ENCODE assay signal across 21 cellular contexts in genomic region chr1:38117444-38117887, GRCh38.
DNase-seq lines count a peak whose midpoint lies in the region; ATAC-seq and TF ChIP-seq lines count a peak whose summit lies in the region.
"Had no signal": no experiment of that assay in that cellular context is flagged by ENCODE, and none has a peak within 500 bp of the region (broad histone marks: within the 10 kb centered on the region; RNA-seq: fewer than 3 reads in every experiment).

No MANE protein-coding gene starts in this region.

- no peak overlapping the region for H4K91ac ChIP-seq in H9 (ENCODE audit: insufficient read length, low read depth, low read length)

- no peak overlapping the region for H2BK12ac ChIP-seq in H9 (ENCODE audit: insufficient read length, low read depth, low read length)

- no peak overlapping the region for H2BK5ac ChIP-seq in H9 (ENCODE audit: insufficient read length, low read length)

- H3K36me3 ChIP-seq in esophagus squamous epithelium = no peaks in the 10 kb centered on the region
- H3K36me3 ChIP-seq in prostate gland = no peaks in the 10 kb centered on the region
- H3K36me3 ChIP-seq: upper lobe of left lung had no signal

- H3K36me3 Mint-ChIP-seq in H9 (ENCODE audit: insufficient read depth in 1 of 3, low read depth in 3 of 3) = no peaks in the 10 kb centered on the region; a peak in 1 of 7 replicates
- H3K36me3 Mint-ChIP-seq in stimulated activated memory B cell treated with anti-CD40 and anti-IgM and Interleukin-4, amounts not matched to agents 10 μg/mL and 1 μg/mL and 100 μg/mL, for 72 hours = no peaks in the 10 kb centered on the region

- ATAC-seq in HG03108 (IDR thresholded peaks at IDR 0.05; ENCODE audit: unreplicated experiment) = no peak
- no peak for ATAC-seq in stimulated activated memory B cell treated with anti-CD40 and anti-IgM and Interleukin-4, amounts not matched to agents 10 μg/mL and 1 μg/mL and 100 μg/mL, for 72 hours
- ATAC-seq: activated CD8-positive, alpha-beta T cell treated with anti-CD3 and anti-CD28 coated beads for 36 hours; GM12878; left colon; sciatic nerve; stimulated activated naive CD8-positive, alpha-beta T cell treated with anti-CD3 and anti-CD28 coated beads, Interleukin-15, Interleukin-2, amounts not matched to agents 100 U/mL and 50 U/mL, for 24 hours had no signal

- H3K4me1 Mint-ChIP-seq in H9 = peaks cover 23 to 37% of the 10 kb centered on the region in 2 experiments
- H3K4me1 Mint-ChIP-seq in stimulated activated memory B cell treated with anti-CD40 and anti-IgM and Interleukin-4, amounts not matched to agents 10 μg/mL and 1 μg/mL and 100 μg/mL, for 72 hours = no peaks in the 10 kb centered on the region

- no peaks in the 10 kb centered on the region; the same call in 1 of the 2 replicates for H3K27me3 Mint-ChIP-seq in H9 (ENCODE audit: low read depth)
- H3K27me3 Mint-ChIP-seq in stimulated activated memory B cell treated with anti-CD40 and anti-IgM and Interleukin-4, amounts not matched to agents 10 μg/mL and 1 μg/mL and 100 μg/mL, for 72 hours = no peaks in the 10 kb centered on the region
- H3K27me3 Mint-ChIP-seq: activated T-cell treated with anti-CD3 and anti-CD28 coated beads, Interleukin-2, amount 50 U/mL, for 24 hours had no signal

- H3K9me3 ChIP-seq in H9 (ENCODE audit: control insufficient read depth, low read depth, low read length) (no peaks in the 10 kb centered on the region), esophagus squamous epithelium (no peaks in the 10 kb centered on the region), prostate gland (no peaks in the 10 kb centered on the region)
- H3K9me3 ChIP-seq: upper lobe of left lung had no signal

- no peaks in the 10 kb centered on the region for H3K9me3 Mint-ChIP-seq in H9
- no peaks in the 10 kb centered on the region for H3K9me3 Mint-ChIP-seq in stimulated activated memory B cell treated with anti-CD40 and anti-IgM and Interleukin-4, amounts not matched to agents 10 μg/mL and 1 μg/mL and 100 μg/mL, for 72 hours
- H3K9me3 Mint-ChIP-seq: activated CD8-positive, alpha-beta T cell treated with anti-CD3 and anti-CD28 coated beads for 36 hours; activated naive CD4-positive, alpha-beta T cell treated with anti-CD3 and anti-CD28 coated beads for 36 hours; activated T-cell treated with anti-CD3 and anti-CD28 coated beads, Interleukin-2, amount 50 U/mL, for 24 hours; T-helper 1 cell treated with Interleukin-12 subunit alpha and Interleukin-12 subunit beta and Interleukin-4 antibody, amounts not matched to agents 30 μg/mL and 1 μg/mL, for 36 hours had no signal

- no peaks in the 10 kb centered on the region for H3K79me2 ChIP-seq in H9 (ENCODE audit: insufficient read depth, low read length)

- TF ChIP-seq POLR2A in esophagus squamous epithelium (IDR thresholded peaks at IDR 0.05) = no peak
- no peak for TF ChIP-seq POLR2A in prostate gland (IDR thresholded peaks at IDR 0.05)

- no peak overlapping the region for H2BK120ac ChIP-seq in H9 (ENCODE audit: low read depth, low read length, poor library complexity, severe bottlenecking)

- H3K4me2 ChIP-seq in H9 (ENCODE audit: insufficient read depth, insufficient read length, low read length) = no peak overlapping the region

- no peaks in the 10 kb centered on the region for H3K27me3 ChIP-seq in H9 (ENCODE audit: insufficient read depth, low read length)
- no peaks in the 10 kb centered on the region for H3K27me3 ChIP-seq in esophagus squamous epithelium
- no peaks in the 10 kb centered on the region for H3K27me3 ChIP-seq in prostate gland (replicated peaks; ENCODE audit: insufficient read depth)
- H3K27me3 ChIP-seq: upper lobe of left lung had no signal

- no peak overlapping the region for H3K23ac ChIP-seq in H9 (ENCODE audit: insufficient read length, low read depth, low read length)

- H3K4ac ChIP-seq in H9 (ENCODE audit: low read depth, low read length) = no peak overlapping the region

- H3K79me1 ChIP-seq in H9 (ENCODE audit: insufficient read depth, low read depth, low read length, poor library complexity, severe bottlenecking) = no peaks in the 10 kb centered on the region

- H3K4me1 ChIP-seq in H9 (ENCODE audit: insufficient read depth, low read length) (no peaks in the 10 kb centered on the region; the same call in 1 of the 2 replicates), esophagus squamous epithelium (peaks cover 9 to 62% (median 32%) of the 10 kb centered on the region in 3 donors), prostate gland (replicated peaks) (no peaks in the 10 kb centered on the region)

- no peak overlapping the region for H3K27ac Mint-ChIP-seq in H9
- no peak overlapping the region for H3K27ac Mint-ChIP-seq in stimulated activated memory B cell treated with anti-CD40 and anti-IgM and Interleukin-4, amounts not matched to agents 10 μg/mL and 1 μg/mL and 100 μg/mL, for 72 hours
- H3K27ac Mint-ChIP-seq: activated CD8-positive, alpha-beta T cell treated with anti-CD3 and anti-CD28 coated beads for 36 hours; activated naive CD4-positive, alpha-beta T cell treated with anti-CD3 and anti-CD28 coated beads for 36 hours; activated T-cell treated with anti-CD3 and anti-CD28 coated beads, Interleukin-2, amount 50 U/mL, for 24 hours; T-helper 1 cell treated with Interleukin-12 subunit alpha and Interleukin-12 subunit beta and Interleukin-4 antibody, amounts not matched to agents 30 μg/mL and 1 μg/mL, for 36 hours had no signal

- DNase-seq in H9 = no peak
- peak; percentile 92 to 97 for DNase-seq in NCI-H446 (lab: John Stamatoyannopoulos, UW)
- no peak for DNase-seq in esophagus squamous epithelium (lab: John Stamatoyannopoulos, UW)
- DNase-seq in prostate gland (ENCODE audit: low spot score) = peak; percentile 79
- no peak for DNase-seq in CD1c-positive myeloid dendritic cell (ENCODE audit: extremely low spot score)
- DNase-seq: activated CD8-positive, alpha-beta T cell treated with anti-CD3 and anti-CD28 coated beads for 36 hours; activated naive CD4-positive, alpha-beta T cell treated with anti-CD3 and anti-CD28 coated beads for 36 hours; activated T-cell treated with anti-CD3 and anti-CD28 coated beads, Interleukin-2, amount 50 U/mL, for 24 hours; foreskin melanocyte; GF-D8; Karpas-422; left colon; NCI-H1092 treated with DMSO at 0.1 percent for 48 hours; SHP77; stimulated activated naive CD8-positive, alpha-beta T cell treated with anti-CD3 and anti-CD28 coated beads, Interleukin-15, Interleukin-2, amounts not matched to agents 100 U/mL and 50 U/mL, for 24 hours had no signal

- H3K4me3 Mint-ChIP-seq in H9 = no peak overlapping the region
- no peak overlapping the region for H3K4me3 Mint-ChIP-seq in stimulated activated memory B cell treated with anti-CD40 and anti-IgM and Interleukin-4, amounts not matched to agents 10 μg/mL and 1 μg/mL and 100 μg/mL, for 72 hours
- H3K4me3 Mint-ChIP-seq: activated CD8-positive, alpha-beta T cell treated with anti-CD3 and anti-CD28 coated beads for 36 hours; activated naive CD4-positive, alpha-beta T cell treated with anti-CD3 and anti-CD28 coated beads for 36 hours; activated T-cell treated with anti-CD3 and anti-CD28 coated beads, Interleukin-2, amount 50 U/mL, for 24 hours; T-helper 1 cell treated with Interleukin-12 subunit alpha and Interleukin-12 subunit beta and Interleukin-4 antibody, amounts not matched to agents 30 μg/mL and 1 μg/mL, for 36 hours had no signal

- H3T11ph ChIP-seq in H9 (ENCODE audit: low read length) = no peak overlapping the region

- H3K18ac ChIP-seq in H9 (ENCODE audit: insufficient read length, low read depth, low read length) = no peak overlapping the region

- peak overlapping the region; percentile 28; the same call in 1 of the 2 replicates for H3K14ac ChIP-seq in H9 (ENCODE audit: insufficient read depth, low read length)

- H3K27ac ChIP-seq in H9 (ENCODE audit: insufficient read length, low read depth, low read length) = no peak overlapping the region
- peak overlapping the region; percentile 49 to 84 (median 72) for H3K27ac ChIP-seq in esophagus squamous epithelium
- no peak overlapping the region for H3K27ac ChIP-seq in prostate gland
- H3K27ac ChIP-seq: upper lobe of left lung had no signal

- H4K20me1 ChIP-seq in H9 (ENCODE audit: control insufficient read depth, insufficient read depth, insufficient read length) = no peaks in the 10 kb centered on the region

- H2BK15ac ChIP-seq in H9 (ENCODE audit: low read depth, low read length) = no peak overlapping the region

- no peak overlapping the region for H4K5ac ChIP-seq in H9 (ENCODE audit: insufficient read length, low read depth, low read length)

- TF ChIP-seq CTCF in H9 (conservative IDR thresholded peaks at IDR 0.05) = no peak
- TF ChIP-seq CTCF in esophagus squamous epithelium (IDR thresholded peaks at IDR 0.05) = no peak
- no peak for TF ChIP-seq CTCF in prostate gland (IDR thresholded peaks at IDR 0.05)

- H2AFZ ChIP-seq in H9 (ENCODE audit: low read length) = no peak overlapping the region

- peak overlapping the region; percentile 46 for H4K8ac ChIP-seq in H9 (replicated peaks; ENCODE audit: insufficient read length, low read depth, low read length)

- H3K9ac ChIP-seq in H9 (ENCODE audit: extremely low read depth, insufficient read length, low read length) = no peak overlapping the region

- H2AK5ac ChIP-seq in H9 (ENCODE audit: insufficient read length, low read length) = no peak overlapping the region

- no peak overlapping the region for H2BK20ac ChIP-seq in H9 (ENCODE audit: low read depth, low read length, poor library complexity, severe bottlenecking)

- peak overlapping the region; percentile 26 for H3K56ac ChIP-seq in H9 (ENCODE audit: insufficient read length, low read depth, low read length)

- intact Hi-C loops in esophagus squamous epithelium (cut with DNase I) (no loop called here), prostate gland (cut with DNase I) (no loop called here)

- H3K23me2 ChIP-seq in H9 (ENCODE audit: insufficient read length, low read depth, low read length, poor library complexity, severe bottlenecking) = no peaks in the 10 kb centered on the region

- WGBS in H9 (ENCODE audit: extremely low coverage, insufficient read length, low lambda C conversion rate) = no CpG with 5 or more reads among the region's 11 CpGs
- 41 to 49% methylated on average over 5 to 8 of the region's 11 CpGs for WGBS in esophagus squamous epithelium, 2 donors
- 44% methylated on average over 9 of the region's 11 CpGs for WGBS in prostate gland

- no peak overlapping the region for H3K4me3 ChIP-seq in esophagus squamous epithelium
- H3K4me3 ChIP-seq in prostate gland = no peak overlapping the region
- H3K4me3 ChIP-seq: GM12878, upper lobe of left lung had no signal

Comparison
In these comparisons a context has a peak if more than half of its experiments do, and no peak if none do; other contexts are left out.
1. DNase-seq: peak in NCI-H446 (2 of 2) and prostate gland (single experiment); none in H9 (single experiment), esophagus squamous epithelium (single experiment) and CD1c-positive myeloid dendritic cell (single experiment).
2. H3K27ac ChIP-seq: peak in esophagus squamous epithelium (4 of 4); none in H9 (single experiment) and prostate gland (0 of 2).